ENCODE assay signal across 15 cellular contexts in the genomic region with DNA sequence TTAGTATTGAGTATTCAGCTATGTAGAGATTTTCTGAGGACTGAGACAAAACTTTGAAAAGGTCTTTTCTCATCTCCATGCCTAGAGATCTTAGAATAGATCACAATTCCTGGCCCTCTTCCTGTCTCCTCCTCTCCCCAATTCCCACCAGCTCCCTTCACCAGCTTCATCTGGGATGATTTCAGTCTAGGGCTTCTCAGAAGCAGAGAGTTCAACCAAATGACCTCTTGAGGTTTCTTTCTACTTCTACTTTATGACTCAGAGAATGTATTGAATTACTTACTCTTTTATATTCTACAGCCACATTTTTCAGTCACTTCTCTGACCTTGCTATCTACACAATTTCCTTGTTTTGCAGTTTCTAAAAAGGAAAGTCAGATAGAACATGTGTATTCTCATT. TPM values are rescaled to one million over a fixed set of nuclear protein-coding genes. Genes with fewer than 3 reads are reported as not detected.
A peak's percentile ranks its signal among the peaks of the same experiment; 100 is the strongest.
DNase-seq lines count a peak whose midpoint lies in the region; ATAC-seq, FAIRE-seq and TF ChIP-seq lines count a peak whose summit lies in the region.
"Had no signal": no experiment of that assay in that cellular context is flagged by ENCODE, and none has a peak within 500 bp of the region (broad histone marks: within the 10 kb centered on the region; RNA-seq: fewer than 3 reads in every experiment).

No MANE protein-coding gene starts in this region.

- in situ Hi-C loops in K562 (cut with MboI) (no loop called here), HepG2 (cut with HindIII; ENCODE audit: extremely low pct_ligation_motif_present, low pct_unique_long_range_greater_than_20kb) (no loop called here)

- no peaks in the 10 kb centered on the region for H3K9me1 ChIP-seq in K562 (ENCODE audit: control insufficient read depth, insufficient read depth, low read length)

- H3K27me3 ChIP-seq in K562 (ENCODE audit: control insufficient read depth in 2 of 2, insufficient read depth in 2 of 2, low read length in 2 of 2) (no peaks in the 10 kb centered on the region), HepG2 (ENCODE audit: control insufficient read depth in 1 of 2, insufficient read depth in 2 of 2, low read length in 2 of 2) (peaks cover 2 to 14% of the 10 kb centered on the region in 2 experiments; a peak in 4 of 5 replicates)
- H3K27me3 ChIP-seq: spleen had no signal

- ATAC-seq in K562 (peak; percentile 63), HepG2 (no peak; the same call in 2 of the 3 replicates)
- ATAC-seq: activated T-helper 17 cell treated with anti-CD3 and anti-CD28 coated beads, Interleukin-2, amount 50 U/mL, for 72 hours; Panc1 had no signal

- H3K9me3 ChIP-seq in K562 (replicated peaks; ENCODE audit: control insufficient read depth, insufficient read depth, low read depth, low read length) (no peaks in the 10 kb centered on the region), HepG2 (ENCODE audit: low read length) (no peaks in the 10 kb centered on the region)
- H3K9me3 ChIP-seq: spleen had no signal

- no peak overlapping the region for H3K27ac ChIP-seq in K562 (ENCODE audit: extremely low read depth, low read depth, low read length)
- no peak overlapping the region for H3K27ac ChIP-seq in HepG2 (ENCODE audit: extremely low read length, insufficient read depth, low read length)
- H3K27ac ChIP-seq: C4-2B, coronary artery, VCaP had no signal

- H4K20me1 ChIP-seq in K562 (replicated peaks; ENCODE audit: control insufficient read depth, insufficient read depth, low read length) = no peaks in the 10 kb centered on the region
- H4K20me1 ChIP-seq in HepG2 (ENCODE audit: insufficient read depth, low read length) = no peaks in the 10 kb centered on the region

- TF ChIP-seq RAD21 in K562 (CRISPR knock-in tag; conservative IDR thresholded peaks at IDR 0.05 in 1 of 2, IDR thresholded peaks at IDR 0.05 in 1 of 2) = no peak
- no peak for TF ChIP-seq RAD21 in HepG2 (CRISPR knock-in tag; IDR thresholded peaks at IDR 0.05)

- BruUV-seq in K562 (replicated peaks; lab: Mats Ljungman, UMichigan) = no TSS peak
- BruUV-seq in HepG2 (replicated peaks; lab: Mats Ljungman, UMichigan) = no TSS peak

- H3K9ac ChIP-seq in K562 (ENCODE audit: insufficient read depth in 1 of 2, low read depth in 2 of 2, low read length in 2 of 2) (no peak overlapping the region), HepG2 (ENCODE audit: insufficient read depth, low read depth, low read length) (no peak overlapping the region)

- H3K36me3 ChIP-seq in K562 (ENCODE audit: control insufficient read depth, insufficient read depth, low read length) (no peaks in the 10 kb centered on the region), HepG2 (replicated peaks in 1 of 2; ENCODE audit: control insufficient read depth in 1 of 2, insufficient read depth in 2 of 2, low read length in 2 of 2) (no peaks in the 10 kb centered on the region)
- H3K36me3 ChIP-seq: spleen had no signal

- H3K4me3 ChIP-seq in K562 = no peak overlapping the region
- H3K4me3 ChIP-seq in HepG2 (replicated peaks in 1 of 3; ENCODE audit: insufficient read depth in 1 of 3, low read depth in 2 of 3, low read length in 3 of 3) = no peak overlapping the region
- H3K4me3 ChIP-seq: coronary artery, spleen had no signal

- POLR2A ChIA-PET in K562 (lab: Yijun Ruan, JAX) (interaction anchor here (0.7 kb wide), 1 partner anchor 208 kb away, joined by 3 read pairs; no protein-coding TSS in a partner anchor), HepG2 (lab: Yijun Ruan, JAX) (interaction anchor here (0.7 to 1.7 kb wide), 2 partner anchors 10 to 333 kb away, joined by 3 to 5 read pairs; a partner anchor contains a TSS)

- FAIRE-seq in HTR-8/SVneo (lab: Jason Lieb, UNC) (no peak), K562 (lab: Jason Lieb, UNC) (peak; percentile 19), HepG2 (lab: Jason Lieb, UNC) (no peak)

- peaks cover 8 to 17% of the 10 kb centered on the region in 2 experiments for H3K4me1 ChIP-seq in K562 (replicated peaks in 1 of 2; ENCODE audit: control insufficient read depth in 2 of 2, insufficient read depth in 2 of 2, low read length in 2 of 2)
- peaks cover 27% of the 10 kb centered on the region for H3K4me1 ChIP-seq in HepG2 (ENCODE audit: insufficient read depth, low read length)

- no peak for TF ChIP-seq POLR2A in K562 (conservative IDR thresholded peaks at IDR 0.05)
- TF ChIP-seq POLR2A in HepG2 (IDR thresholded peaks at IDR 0.05; ENCODE audit: insufficient read depth in 1 of 2, low read depth in 2 of 2, low read length in 2 of 2) = no peak

- CTCF ChIA-PET in K562 (lab: Yijun Ruan, JAX; ENCODE audit: low intra/inter-chr PET ratio) = no interaction called here
- CTCF ChIA-PET in HepG2 (lab: Yijun Ruan, JAX; ENCODE audit: low intra/inter-chr PET ratio, low total read pairs) = no interaction called here

- H3K79me2 ChIP-seq in K562 (ENCODE audit: control insufficient read depth, insufficient read depth, low read length) = no peaks in the 10 kb centered on the region
- H3K79me2 ChIP-seq in HepG2 (ENCODE audit: insufficient read depth, low read length) = no peaks in the 10 kb centered on the region

- no peak overlapping the region for H3K4me2 ChIP-seq in K562 (ENCODE audit: insufficient read depth, low read length)
- H3K4me2 ChIP-seq in HepG2 (ENCODE audit: low read depth, low read length) = peak overlapping the region; percentile 62; the same call in 1 of the 2 replicates

- peak; percentile 48 for DNase-seq in AG08395 (ENCODE audit: low spot score)
- peak; percentile 80 for DNase-seq in HTR-8/SVneo (ENCODE audit: insufficient read length, low spot score)
- DNase-seq in K562 (ENCODE audit: extremely low read depth in 1 of 4, low spot score in 3 of 4) = peak in 3 of 4 experiments; percentile 11 to 31 (median 22)
- DNase-seq in HepG2 (ENCODE audit: low spot score) = no peak
- DNase-seq in NCI-H1417 (lab: John Stamatoyannopoulos, UW) = no peak
- DNase-seq in NCI-H1694 (lab: John Stamatoyannopoulos, UW) = no peak
- no peak for DNase-seq in NCI-H2081 (lab: John Stamatoyannopoulos, UW)
- no peak for DNase-seq in T-helper 9 cell
- DNase-seq: NCI-H146, spleen had no signal

- no peak overlapping the region for H2AFZ ChIP-seq in K562 (ENCODE audit: low read depth, low read length)
- H2AFZ ChIP-seq in HepG2 (ENCODE audit: low read length) = no peak overlapping the region

- TF ChIP-seq CTCF in K562 (IDR thresholded peaks at IDR 0.05 in 2 of 3, conservative IDR thresholded peaks at IDR 0.05 in 1 of 3; ENCODE audit: insufficient read depth in 2 of 3, low read depth in 1 of 3, low read length in 3 of 3) (no peak), HepG2 (CRISPR knock-in tag; IDR thresholded peaks at IDR 0.05) (no peak)

- no peak for TF ChIP-seq EP300 in K562 (IDR thresholded peaks at IDR 0.05; ENCODE audit: low read length)
- TF ChIP-seq EP300 in HepG2 (IDR thresholded peaks at IDR 0.05; ENCODE audit: low read depth in 2 of 2, low read length in 2 of 2) = no peak
- no peak for TF ChIP-seq EP300 in HepG2 (CRISPR knock-in tag; IDR thresholded peaks at IDR 0.05; ENCODE audit: borderline replicate concordance)

- intact Hi-C loops in K562 (cut with micrococcal nuclease) = no loop called here
- intact Hi-C loops in HepG2 (cut with micrococcal nuclease; ENCODE audit: unreplicated experiment) = no loop called here

TF ChIP-seq in K562, 482 proteins besides CTCF, POLR2A, EP300 and RAD21 (continues in another document):
- TF ChIP-seq CBFB (CRISPR knock-in tag; IDR thresholded peaks at IDR 0.05) = no peak

TF ChIP-seq in HepG2, 621 proteins besides CTCF, POLR2A, EP300 and RAD21 (continues in another document):
- no peak for TF ChIP-seq ZFP1 (CRISPR knock-in tag; IDR thresholded peaks at IDR 0.05)

RNA-seq across cellular contexts. Expression of a gene that starts 19.4 kb away (rescaled TPM):
- 18.4 and 51.3 TPM in 2 replicates for total RNA-seq in K562 (2011; cell fraction: chromatin; rRNA removed; ENCODE audit: low replicate concordance)
- total RNA-seq in K562 (2011; cell fraction: nucleolus; rRNA removed) = 9.7 and 14.7 TPM in 2 replicates
- 17.7 and 18.1 TPM in 2 replicates for total RNA-seq in K562 (2011; cell fraction: nucleoplasm; rRNA removed)
- total RNA-seq in K562 (2014; rRNA removed) = 29.1 and 34.6 TPM in 2 replicates
- total RNA-seq in K562 (2014; rRNA removed; fragmentation: Illumina TruSeq; extraction: Trizol) = 85.3 and 103 TPM in 2 replicates
- total RNA-seq in K562 (2015; rRNA removed; fragmentation: Illumina TruSeq; extraction: Trizol) = 57.5 and 61.2 TPM in 2 replicates
- total RNA-seq in K562 (2021) = 44.0 and 49.8 TPM in 2 replicates
- 37.1 and 47.5 TPM in 2 replicates for polyA plus RNA-seq in K562 (2011; rRNA removed)
- polyA plus RNA-seq in K562 (2011; cell fraction: cytosol; rRNA removed) = 12.1 and 41.8 TPM in 2 replicates
- polyA plus RNA-seq in K562 (2011; cell fraction: nucleus; rRNA removed) = 8.4 and 14.9 TPM in 2 replicates
- 41.5 and 54.0 TPM in 2 replicates for polyA plus RNA-seq in K562 (2012)
- 74.8 and 85.5 TPM in 2 replicates for polyA plus RNA-seq in K562 (2014; fragmentation: Illumina TruSeq; extraction: Trizol)
- 100 to 1,000 TPM; 110 to 111 TPM for polyA plus RNA-seq in K562 (2014; fragmentation: Nextera tagmentation; extraction: Ambion mirVana)
- polyA plus RNA-seq in K562 (2014; rRNA removed) = 41.3 and 44.5 TPM in 2 replicates
- polyA minus RNA-seq in K562 (2011; rRNA and poly(A)+ RNA removed) = 46.2 and 55.6 TPM in 2 replicates
- polyA minus RNA-seq in K562 (2011; cell fraction: cytosol; rRNA and poly(A)+ RNA removed) = 10.2 and 12.2 TPM in 2 replicates
- polyA minus RNA-seq in K562 (2011; cell fraction: nucleus; rRNA and poly(A)+ RNA removed) = 7.3 and 14.6 TPM in 2 replicates
- 169 and 318 TPM in 2 replicates for total RNA-seq in HepG2 (2016; rRNA removed; fragmentation: Illumina TruSeq; extraction: Trizol)
- total RNA-seq in HepG2 (2016; cell fraction: cytosol; rRNA removed; fragmentation: Illumina TruSeq; extraction: Trizol; ENCODE audit: low read depth) = 67.9 and 79.2 TPM in 2 replicates
- total RNA-seq in HepG2 (2016; cell fraction: insoluble cytoplasmic fraction; rRNA removed; fragmentation: Illumina TruSeq; extraction: Trizol) = 184 and 327 TPM in 2 replicates
- total RNA-seq in HepG2 (2016; cell fraction: membrane; rRNA removed; fragmentation: Illumina TruSeq; extraction: Trizol) = 78.6 and 93.2 TPM in 2 replicates
- 97.5 and 107 TPM in 2 replicates for total RNA-seq in HepG2 (2016; cell fraction: nucleus; rRNA removed; fragmentation: Illumina TruSeq; extraction: Trizol)
- 62.9 and 92.3 TPM in 2 replicates for polyA plus RNA-seq in HepG2 (2011; rRNA removed)
- 74.8 and 134 TPM in 2 replicates for polyA plus RNA-seq in HepG2 (2011; cell fraction: cytosol; rRNA removed)
- polyA plus RNA-seq in HepG2 (2011; cell fraction: nucleus; rRNA removed) = 34.5 and 35.1 TPM in 2 replicates
- 116 and 119 TPM in 2 replicates for polyA plus RNA-seq in HepG2 (2012)
- polyA plus RNA-seq in HepG2 (2016; cell fraction: cytosol; fragmentation: Illumina TruSeq; extraction: Trizol; ENCODE audit: low read depth) = 18.7 and 19.1 TPM in 2 replicates
- 235 and 273 TPM in 2 replicates for polyA plus RNA-seq in HepG2 (2016; cell fraction: insoluble cytoplasmic fraction; fragmentation: Illumina TruSeq; extraction: Trizol; ENCODE audit: low read depth)
- polyA plus RNA-seq in HepG2 (2016; cell fraction: membrane; fragmentation: Illumina TruSeq; extraction: Trizol; ENCODE audit: low read depth) = 37.8 and 44.2 TPM in 2 replicates
- 96.4 and 106 TPM in 2 replicates for polyA plus RNA-seq in HepG2 (2016; cell fraction: nucleus; fragmentation: Illumina TruSeq; extraction: Trizol; ENCODE audit: insufficient read depth, low read depth)
- 13.3 and 24.5 TPM in 2 replicates for polyA minus RNA-seq in HepG2 (2011; rRNA and poly(A)+ RNA removed; ENCODE audit: low replicate concordance)
- 61.6 and 73.7 TPM in 2 replicates for polyA minus RNA-seq in HepG2 (2011; cell fraction: cytosol; rRNA and poly(A)+ RNA removed)
- polyA minus RNA-seq in HepG2 (2011; cell fraction: nucleus; rRNA and poly(A)+ RNA removed) = 120 TPM in 2 replicates

Comparison
In these comparisons a context has a peak if more than half of its experiments do, and no peak if none do; other contexts are left out.
1. DNase-seq: peak in AG08395 (single experiment), HTR-8/SVneo (single experiment) and K562 (3 of 4); none in HepG2 (single experiment), NCI-H1417 (0 of 3), NCI-H1694 (single experiment), NCI-H2081 (0 of 2) and T-helper 9 cell (single experiment).